In the genomic region with DNA sequence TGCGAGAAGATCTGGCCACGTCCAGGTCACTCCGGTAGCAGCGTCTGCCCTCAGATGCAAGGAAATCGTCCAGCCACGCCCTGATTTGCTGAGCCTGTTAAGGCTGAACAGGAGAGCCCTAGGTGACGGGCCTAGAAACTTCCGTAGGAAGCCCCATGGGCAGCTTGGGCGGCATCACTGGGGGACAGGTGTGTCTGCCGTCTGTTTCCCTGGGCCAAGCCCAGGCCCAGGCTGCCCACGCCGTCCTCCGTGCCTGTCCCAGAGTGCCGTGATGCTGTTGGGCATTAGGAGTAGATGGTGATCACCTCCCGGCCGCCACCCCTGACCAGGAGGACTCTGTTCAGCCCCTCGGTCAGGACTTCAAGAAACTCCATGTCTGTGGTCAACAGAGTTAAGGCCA, we compare ENCODE assay signal across 20 cellular contexts. TPM values are rescaled to one million over a fixed set of nuclear protein-coding genes. Genes with fewer than 3 reads are reported as not detected.
DNase-seq lines count a peak whose midpoint lies in the region; ATAC-seq, FAIRE-seq and TF ChIP-seq lines count a peak whose summit lies in the region.
"Had no signal": no experiment of that assay in that cellular context is flagged by ENCODE, and none has a peak within 500 bp of the region (broad histone marks: within the 10 kb centered on the region; RNA-seq: fewer than 3 reads in every experiment).

No MANE protein-coding gene starts in this region.

- H3K27ac ChIP-seq in heart right ventricle, result peak overlapping the region in 8 of 10 donors; percentile 15 to 79 (median 58)
- no peak overlapping the region for H3K27ac ChIP-seq in psoas muscle
- H3K27ac ChIP-seq: GM23248 had no signal

- FAIRE-seq in HTR-8/SVneo (lab: Jason Lieb, UNC), result peak; percentile 9
- FAIRE-seq: GM12878, GM19239 had no signal

- H3K9me3 ChIP-seq in heart right ventricle (no peaks in the 10 kb centered on the region), psoas muscle (no peaks in the 10 kb centered on the region)

- ATAC-seq in Right ventricle myocardium superior (ENCODE audit: poor library complexity), result no peak
- no peak for ATAC-seq in heart right ventricle
- ATAC-seq in psoas muscle, result no peak
- ATAC-seq in HG02973 (IDR thresholded peaks at IDR 0.05; ENCODE audit: unreplicated experiment), result no peak
- ATAC-seq in HG03521 (IDR thresholded peaks at IDR 0.05; ENCODE audit: unreplicated experiment), result no peak
- ATAC-seq: GM12878 had no signal

- no peaks in the 10 kb centered on the region for H3K27me3 ChIP-seq in heart right ventricle
- peaks cover 0 to 27% (median 0%) of the 10 kb centered on the region in 3 donors for H3K27me3 ChIP-seq in psoas muscle (ENCODE audit: insufficient read depth in 3 of 3, low read length in 2 of 3)

- H3K4me3 ChIP-seq in heart right ventricle (no peak overlapping the region), psoas muscle (no peak overlapping the region)
- H3K4me3 ChIP-seq: GM12878, GM23248 had no signal

- peaks cover 16% of the 10 kb centered on the region for H3K9me3 Mint-ChIP-seq in activated T-helper 2 cell treated with anti-CD3 and anti-CD28 coated beads, Interferon-gamma antibody, Interleukin-2, Interleukin-4, amounts not matched to agents 10 μg/mL and 5 μg/mL and 100 μg/mL, durations not matched to agents 14 hours and 24 hours and 36 hours
- H3K9me3 Mint-ChIP-seq: CD8-positive, alpha-beta memory T cell had no signal

- peaks cover 28% of the 10 kb centered on the region for H3K36me3 Mint-ChIP-seq in activated T-helper 2 cell treated with anti-CD3 and anti-CD28 coated beads, Interferon-gamma antibody, Interleukin-2, Interleukin-4, amounts not matched to agents 10 μg/mL and 5 μg/mL and 100 μg/mL, durations not matched to agents 14 hours and 24 hours and 36 hours (ENCODE audit: low read depth)

- no peaks in the 10 kb centered on the region for H3K27me3 Mint-ChIP-seq in activated T-helper 2 cell treated with anti-CD3 and anti-CD28 coated beads, Interferon-gamma antibody, Interleukin-2, Interleukin-4, amounts not matched to agents 10 μg/mL and 5 μg/mL and 100 μg/mL, durations not matched to agents 14 hours and 24 hours and 36 hours (ENCODE audit: low read depth)
- H3K27me3 Mint-ChIP-seq: CD8-positive, alpha-beta memory T cell; IgD-negative memory B cell had no signal

- H3K36me3 ChIP-seq in heart right ventricle (peaks cover 0 to 76% (median 32%) of the 10 kb centered on the region in 9 donors), psoas muscle (ENCODE audit: insufficient read depth in 1 of 2, low read depth in 1 of 2) (no peaks in the 10 kb centered on the region)

- no peak for TF ChIP-seq CTCF in heart right ventricle (IDR thresholded peaks at IDR 0.05)
- no peak for TF ChIP-seq CTCF in psoas muscle (IDR thresholded peaks at IDR 0.05)

- H3K4me1 ChIP-seq in heart right ventricle (peaks cover 0 to 38% (median 11%) of the 10 kb centered on the region in 9 donors), psoas muscle (no peaks in the 10 kb centered on the region)

- intact Hi-C loops in Right ventricle myocardium superior (cut with DNase I) (loop anchor here (5.0 kb wide), 1 partner anchor 40 kb away; no protein-coding TSS in a partner anchor), cardiac septum (cut with DNase I) (no loop called here), heart right ventricle (cut with DNase I) (loop anchor here in 2 of 10 donors (10.0 kb wide), 1 partner anchor 83 kb away; no protein-coding TSS in a partner anchor), psoas muscle (cut with DNase I) (loop anchor here in 1 of 2 donors (2.0 kb wide), 1 partner anchor 89 kb away; no protein-coding TSS in a partner anchor)
- intact Hi-C loops in activated T-helper 2 cell treated with anti-CD3 and anti-CD28 coated beads, Interferon-gamma antibody, Interleukin-2, Interleukin-4, amounts not matched to agents 10 μg/mL and 5 μg/mL and 100 μg/mL, durations not matched to agents 14 hours and 24 hours and 36 hours (cut with micrococcal nuclease), result no loop called here

- H3K4me1 Mint-ChIP-seq in activated T-helper 2 cell treated with anti-CD3 and anti-CD28 coated beads, Interferon-gamma antibody, Interleukin-2, Interleukin-4, amounts not matched to agents 10 μg/mL and 5 μg/mL and 100 μg/mL, durations not matched to agents 14 hours and 24 hours and 36 hours (ENCODE audit: low read depth), result no peaks in the 10 kb centered on the region

- H3K4me3 Mint-ChIP-seq in activated T-helper 2 cell treated with anti-CD3 and anti-CD28 coated beads, Interferon-gamma antibody, Interleukin-2, Interleukin-4, amounts not matched to agents 10 μg/mL and 5 μg/mL and 100 μg/mL, durations not matched to agents 14 hours and 24 hours and 36 hours (ENCODE audit: low read depth), result no peak overlapping the region
- H3K4me3 Mint-ChIP-seq: CD8-positive, alpha-beta memory T cell; IgD-negative memory B cell had no signal

- no peak overlapping the region for H3K27ac Mint-ChIP-seq in activated T-helper 2 cell treated with anti-CD3 and anti-CD28 coated beads, Interferon-gamma antibody, Interleukin-2, Interleukin-4, amounts not matched to agents 10 μg/mL and 5 μg/mL and 100 μg/mL, durations not matched to agents 14 hours and 24 hours and 36 hours

- peak; percentile 40 for DNase-seq in Right ventricle myocardium superior
- DNase-seq in cardiac septum (ENCODE audit: low spot score), result no peak
- DNase-seq in HTR-8/SVneo (ENCODE audit: insufficient read length, low spot score), result no peak
- peak in 1 of 2 donors; percentile 8 for DNase-seq in heart right ventricle
- peak; percentile 13 to 46 for DNase-seq in psoas muscle
- DNase-seq in activated T-helper 2 cell treated with anti-CD3 and anti-CD28 coated beads, Interferon-gamma antibody, Interleukin-2, Interleukin-4, amounts not matched to agents 10 μg/mL and 5 μg/mL and 100 μg/mL, durations not matched to agents 14 hours and 24 hours and 36 hours (ENCODE audit: low spot score), result no peak
- DNase-seq: C1 segment of cervical spinal cord; CD8-positive, alpha-beta memory T cell; DMS53; EL; GM23248; Kasumi-1; NCI-H1092 treated with DMSO at 0.1 percent for 48 hours; NCI-H2081 treated with DMSO at 0.1 percent for 48 hours had no signal

- WGBS in heart right ventricle, 2 donors, result 87 to 94% methylated on average over 17 of the region's 17 CpGs
- WGBS in psoas muscle, 3 donors, result 83 to 93% (median 85%) methylated on average over 17 of the region's 17 CpGs

RNA-seq across cellular contexts. Expression of a gene that starts 43.5 kb away (rescaled TPM):
- total RNA-seq in Right ventricle myocardium superior (2.8 TPM), cardiac septum (3.6 TPM), heart right ventricle (1 to 10 TPM in 7 of 10 donors, under 1 TPM in 3; 0.31 to 4.5 (median 1.5) TPM), psoas muscle (under 1 TPM in 3 of 4 donors, not detected in 1; 0.59 to 0.96 (median 0.83) TPM)
- polyA plus RNA-seq in heart right ventricle (10 to 100 TPM in 1 of 2 donors, 1 to 10 TPM in 1; 5.3 to 12.7 TPM), psoas muscle (under 1 TPM; 0.08 to 0.68 (median 0.35) TPM)
- total RNA-seq in activated T-helper 2 cell treated with anti-CD3 and anti-CD28 coated beads, Interferon-gamma antibody, Interleukin-2, Interleukin-4, amounts not matched to agents 10 μg/mL and 5 μg/mL and 100 μg/mL, durations not matched to agents 14 hours and 24 hours and 36 hours, result 14.4 TPM in 2 replicates
- total RNA-seq: GM23248, HT1080 had no signal
- polyA plus RNA-seq: CD8-positive, alpha-beta memory T cell; GM23248; IgD-negative memory B cell had no signal

RNA-seq across cellular contexts. Expression of a gene that starts 59.8 kb away (rescaled TPM):
- total RNA-seq in Right ventricle myocardium superior, result 172 TPM
- total RNA-seq in cardiac septum, result 127 TPM
- 100 to 1,000 TPM; 122 to 208 (median 146) TPM for total RNA-seq in heart right ventricle
- polyA plus RNA-seq in heart right ventricle, result 100 to 1,000 TPM in 1 of 2 donors, 10 to 100 TPM in 1; 36.3 to 145 TPM
- total RNA-seq in psoas muscle, result 10 to 100 TPM in 3 of 4 donors, 1 to 10 TPM in 1; 4.5 to 22.0 (median 15.1) TPM
- 1 to 10 TPM; 2.3 to 3.8 (median 2.3) TPM for polyA plus RNA-seq in psoas muscle
- 31.1 and 31.9 TPM in 2 replicates for total RNA-seq in activated T-helper 2 cell treated with anti-CD3 and anti-CD28 coated beads, Interferon-gamma antibody, Interleukin-2, Interleukin-4, amounts not matched to agents 10 μg/mL and 5 μg/mL and 100 μg/mL, durations not matched to agents 14 hours and 24 hours and 36 hours

Comparison
In these comparisons a context has a peak if more than half of its experiments do, and no peak if none do; other contexts are left out.
1. DNase-seq: peak in Right ventricle myocardium superior (single experiment) and psoas muscle (2 of 2); none in cardiac septum (single experiment), HTR-8/SVneo (single experiment) and activated T-helper 2 cell treated with anti-CD3 and anti-CD28 coated beads, Interferon-gamma antibody, Interleukin-2, Interleukin-4, amounts not matched to agents 10 μg/mL and 5 μg/mL and 100 μg/mL, durations not matched to agents 14 hours and 24 hours and 36 hours (single experiment).